In genomic region chr1:54014009-54014629, GRCh38 we compare ENCODE assay signal across 24 cellular contexts. TPM values are rescaled to one million over a fixed set of nuclear protein-coding genes. Genes with fewer than 3 reads are reported as not detected.
DNase-seq lines count a peak whose midpoint lies in the region; ATAC-seq and TF ChIP-seq lines count a peak whose summit lies in the region.
"Had no signal": no experiment of that assay in that cellular context is flagged by ENCODE, and none has a peak within 500 bp of the region (broad histone marks: within the 10 kb centered on the region; RNA-seq: fewer than 3 reads in every experiment).

No MANE protein-coding gene starts in this region.

- peak; percentile 1 for DNase-seq in DND-41
- DNase-seq in GM23338 (ENCODE audit: low spot score): peak; percentile 8
- peak; percentile 17 for DNase-seq in iPS-NIHi7 (ENCODE audit: extremely low spot score)
- peak; percentile 79 for DNase-seq in osteoblast (ENCODE audit: insufficient read length, low spot score, missing footprints)
- no peak for DNase-seq in immature natural killer cell
- no peak for DNase-seq in RWPE1 (ENCODE audit: low spot score)
- DNase-seq: ACHN; AML-193; DMS79 treated with DMSO at 0.1 percent for 48 hours; HFFc6; NCI-H1092 treated with DMSO at 0.1 percent for 48 hours; NCI-H146; NCI-H2029 treated with DMSO at 0.1 percent for 48 hours; NCI-H446 treated with DMSO at 0.1 percent for 48 hours; NCI-H69; NK-92 treated with Interleukin-12 subunit alpha and Interleukin-12 subunit beta, amount 100 ng/mL, for 24 hours; Peyer's patch had no signal

- H3K9me3 ChIP-seq in DND-41 (ENCODE audit: insufficient read depth, low read length, severe bottlenecking) (no peaks in the 10 kb centered on the region), osteoblast (ENCODE audit: low read depth, low read length) (no peaks in the 10 kb centered on the region)
- H3K9me3 ChIP-seq: Peyer's patch had no signal

- H3K36me3 ChIP-seq in DND-41 (ENCODE audit: insufficient read depth, low read length) (no peaks in the 10 kb centered on the region), GM23338 (ENCODE audit: insufficient read depth) (no peaks in the 10 kb centered on the region), osteoblast (ENCODE audit: insufficient read depth, low read length) (no peaks in the 10 kb centered on the region)
- H3K36me3 ChIP-seq: Peyer's patch had no signal

- H3K9me3 Mint-ChIP-seq in GM23338: no peaks in the 10 kb centered on the region
- no peaks in the 10 kb centered on the region for H3K9me3 Mint-ChIP-seq in immature natural killer cell
- H3K9me3 Mint-ChIP-seq: HFFc6 had no signal

- H3K4me3 Mint-ChIP-seq in GM23338: no peak overlapping the region
- H3K4me3 Mint-ChIP-seq in immature natural killer cell: no peak overlapping the region
- H3K4me3 Mint-ChIP-seq: HFFc6 had no signal

- peaks cover 8% of the 10 kb centered on the region for H3K4me1 Mint-ChIP-seq in GM23338
- no peaks in the 10 kb centered on the region for H3K4me1 Mint-ChIP-seq in immature natural killer cell

- H3K27ac Mint-ChIP-seq in GM23338 (no peak overlapping the region), immature natural killer cell (no peak overlapping the region)
- H3K27ac Mint-ChIP-seq: HFFc6 had no signal

- H3K36me3 Mint-ChIP-seq in GM23338 (ENCODE audit: low read depth): no peaks in the 10 kb centered on the region
- H3K36me3 Mint-ChIP-seq in immature natural killer cell: no peaks in the 10 kb centered on the region

- H3K27ac ChIP-seq in DND-41 (ENCODE audit: low read length): no peak overlapping the region
- H3K27ac ChIP-seq in GM23338 (ENCODE audit: low read depth): no peak overlapping the region
- no peak overlapping the region for H3K27ac ChIP-seq in osteoblast (ENCODE audit: low read depth, low read length)
- no peak overlapping the region for H3K27ac ChIP-seq in RWPE1
- H3K27ac ChIP-seq: C4-2B, Peyer's patch had no signal

- H3K9ac ChIP-seq in DND-41 (ENCODE audit: low read depth, low read length): no peak overlapping the region

- ATAC-seq in DND-41 (ENCODE audit: insufficient read depth, low read depth) (no peak; the same call in 2 of the 3 replicates), GM23338 (no peak; the same call in 1 of the 3 replicates), GM21423 (IDR thresholded peaks at IDR 0.05; ENCODE audit: unreplicated experiment) (no peak)
- ATAC-seq: K562, Right ventricle myocardium inferior had no signal

- H2AFZ ChIP-seq in DND-41 (ENCODE audit: low read depth, low read length): no peak overlapping the region
- no peak overlapping the region; the same call in 1 of the 2 replicates for H2AFZ ChIP-seq in GM23338
- no peak overlapping the region for H2AFZ ChIP-seq in osteoblast (ENCODE audit: low read length)

- H3K27me3 ChIP-seq in DND-41 (ENCODE audit: insufficient read depth, low read length, poor library complexity): peaks cover 7% of the 10 kb centered on the region
- no peaks in the 10 kb centered on the region for H3K27me3 ChIP-seq in GM23338 (ENCODE audit: insufficient read depth)
- peaks cover 36% of the 10 kb centered on the region for H3K27me3 ChIP-seq in osteoblast (ENCODE audit: insufficient read depth, low read length)
- H3K27me3 ChIP-seq: Peyer's patch had no signal

- no peaks in the 10 kb centered on the region for H3F3A ChIP-seq in GM23338 (replicated peaks; ENCODE audit: low read depth)

- H3K4me1 ChIP-seq in DND-41 (ENCODE audit: insufficient read depth, low read length) (no peaks in the 10 kb centered on the region), GM23338 (ENCODE audit: insufficient read depth) (no peaks in the 10 kb centered on the region), osteoblast (ENCODE audit: insufficient read depth, low read length) (no peaks in the 10 kb centered on the region)

- POLR2A ChIA-PET in RWPE1 (lab: Yijun Ruan, JAX; ENCODE audit: low non-redundant PET): interaction anchor here (0.9 kb wide), 1 partner anchor 44 kb away, joined by 4 read pairs; no protein-coding TSS in a partner anchor

- CTCF ChIA-PET in RWPE1 (lab: Yijun Ruan, JAX): no interaction called here

- H3K9me2 ChIP-seq in GM23338 (ENCODE audit: insufficient read depth): no peaks in the 10 kb centered on the region; the same call in 1 of the 2 replicates

- no peaks in the 10 kb centered on the region for H3K79me2 ChIP-seq in DND-41 (ENCODE audit: insufficient read depth, low read length)
- H3K79me2 ChIP-seq in GM23338 (replicated peaks; ENCODE audit: insufficient read depth): no peaks in the 10 kb centered on the region
- no peaks in the 10 kb centered on the region for H3K79me2 ChIP-seq in osteoblast (ENCODE audit: insufficient read depth, low read length)

- H3K4me3 ChIP-seq in DND-41 (ENCODE audit: low read depth in 1 of 2, low read length in 2 of 2) (no peak overlapping the region), GM23338 (no peak overlapping the region), osteoblast (ENCODE audit: insufficient read depth, low read length) (no peak overlapping the region)
- H3K4me3 ChIP-seq: K562, Peyer's patch had no signal

- TF ChIP-seq CTCF in DND-41 (IDR thresholded peaks at IDR 0.05; ENCODE audit: borderline replicate concordance, extremely low read depth, low read length, poor library complexity, severe bottlenecking) (no peak), GM23338 (conservative IDR thresholded peaks at IDR 0.05; ENCODE audit: low read depth in 2 of 2) (no peak), osteoblast (IDR thresholded peaks at IDR 0.05; ENCODE audit: extremely low read depth, low read depth, low read length) (no peak), RWPE1 (conservative IDR thresholded peaks at IDR 0.05; ENCODE audit: low read depth) (no peak)

- H4K20me1 ChIP-seq in DND-41 (ENCODE audit: insufficient read depth, low read length) (no peaks in the 10 kb centered on the region), GM23338 (replicated peaks; ENCODE audit: insufficient read depth) (no peaks in the 10 kb centered on the region), osteoblast (ENCODE audit: insufficient read depth, low read length) (no peaks in the 10 kb centered on the region)

- H3K27me3 Mint-ChIP-seq in GM23338 (ENCODE audit: insufficient read depth, low read depth, poor library complexity): peaks cover 11% of the 10 kb centered on the region
- H3K27me3 Mint-ChIP-seq in immature natural killer cell (ENCODE audit: low read depth in 3 of 3): peaks cover 0 to 7% (median 3%) of the 10 kb centered on the region in 3 donors

- H3K4me2 ChIP-seq in DND-41 (ENCODE audit: insufficient read depth, low read length): no peak overlapping the region
- no peak overlapping the region for H3K4me2 ChIP-seq in GM23338
- H3K4me2 ChIP-seq in osteoblast (ENCODE audit: insufficient read depth, low read length): no peak overlapping the region

TF ChIP-seq in GM23338, 12 proteins besides CTCF, POLR2A, EP300 and RAD21 (continues in another document):
- TF ChIP-seq POLR2AphosphoS5 (IDR thresholded peaks at IDR 0.05; ENCODE audit: low read depth) (no peak), REST (IDR thresholded peaks at IDR 0.05; ENCODE audit: unreplicated experiment) (no peak), ZNF114 (CRISPR knock-in tag; IDR thresholded peaks at IDR 0.05) (no peak), ETS1 (IDR thresholded peaks at IDR 0.05) (no peak), NANOG (IDR thresholded peaks at IDR 0.05; ENCODE audit: borderline replicate concordance) (no peak), JUNB (IDR thresholded peaks at IDR 0.05; ENCODE audit: unreplicated experiment) (no peak), EZH2 (IDR thresholded peaks at IDR 0.05; ENCODE audit: low read depth, unreplicated experiment) (no peak)

RNA-seq across cellular contexts. Expression of gene LDLRAD1, which starts 3.9 kb away (rescaled TPM):
- not detected in 2 replicates for total RNA-seq in GM23338 (2014; rRNA removed; shearing (Covaris generic))
- polyA plus RNA-seq in GM23338 (2016; fragmentation: Nextera tagmentation; extraction: Ambion mirVana) (not detected in 2 replicates), immature natural killer cell (not detected)
- not detected in 2 replicates for total RNA-seq in osteoblast
- total RNA-seq: G401, H4, HFFc6, K562, Peyer's patch, Right ventricle myocardium inferior, SK-MEL-5 had no signal
- polyA plus RNA-seq: K562 had no signal

RNA-seq across cellular contexts. Expression of gene TMEM59, which starts 38.9 kb away (rescaled TPM):
- 81.9 and 91.6 TPM in 2 replicates for total RNA-seq in GM23338 (2014; rRNA removed; shearing (Covaris generic))
- polyA plus RNA-seq in GM23338 (2016; fragmentation: Nextera tagmentation; extraction: Ambion mirVana): 117 and 132 TPM in 2 replicates
- total RNA-seq in osteoblast: 356 and 365 TPM in 2 replicates
- polyA plus RNA-seq in immature natural killer cell: 100 to 1,000 TPM; 633 to 969 (median 938) TPM

RNA-seq across cellular contexts. Expression of gene TCEANC2, which starts 39.3 kb away (rescaled TPM):
- total RNA-seq in GM23338 (2014; rRNA removed; shearing (Covaris generic)): 6.0 and 6.4 TPM in 2 replicates
- polyA plus RNA-seq in GM23338 (2016; fragmentation: Nextera tagmentation; extraction: Ambion mirVana): 4.4 and 6.3 TPM in 2 replicates
- 2.5 and 3.2 TPM in 2 replicates for total RNA-seq in osteoblast
- 1 to 10 TPM; 3.3 to 6.3 (median 3.9) TPM for polyA plus RNA-seq in immature natural killer cell

Comparison
In these comparisons a context has a peak if more than half of its experiments do, and no peak if none do; other contexts are left out.
1. DNase-seq: peak in DND-41 (single experiment), GM23338 (single experiment), iPS-NIHi7 (single experiment) and osteoblast (single experiment); none in immature natural killer cell (0 of 3) and RWPE1 (single experiment).